In genomic region chr17:79074650-79075432, GRCh38 we compare ENCODE assay signal across 8 cellular contexts. TPM values are rescaled to one million over a fixed set of nuclear protein-coding genes. Genes with fewer than 3 reads are reported as not detected.
DNase-seq lines count a peak whose midpoint lies in the region; TF ChIP-seq lines count a peak whose summit lies in the region.

A gene with protein sequence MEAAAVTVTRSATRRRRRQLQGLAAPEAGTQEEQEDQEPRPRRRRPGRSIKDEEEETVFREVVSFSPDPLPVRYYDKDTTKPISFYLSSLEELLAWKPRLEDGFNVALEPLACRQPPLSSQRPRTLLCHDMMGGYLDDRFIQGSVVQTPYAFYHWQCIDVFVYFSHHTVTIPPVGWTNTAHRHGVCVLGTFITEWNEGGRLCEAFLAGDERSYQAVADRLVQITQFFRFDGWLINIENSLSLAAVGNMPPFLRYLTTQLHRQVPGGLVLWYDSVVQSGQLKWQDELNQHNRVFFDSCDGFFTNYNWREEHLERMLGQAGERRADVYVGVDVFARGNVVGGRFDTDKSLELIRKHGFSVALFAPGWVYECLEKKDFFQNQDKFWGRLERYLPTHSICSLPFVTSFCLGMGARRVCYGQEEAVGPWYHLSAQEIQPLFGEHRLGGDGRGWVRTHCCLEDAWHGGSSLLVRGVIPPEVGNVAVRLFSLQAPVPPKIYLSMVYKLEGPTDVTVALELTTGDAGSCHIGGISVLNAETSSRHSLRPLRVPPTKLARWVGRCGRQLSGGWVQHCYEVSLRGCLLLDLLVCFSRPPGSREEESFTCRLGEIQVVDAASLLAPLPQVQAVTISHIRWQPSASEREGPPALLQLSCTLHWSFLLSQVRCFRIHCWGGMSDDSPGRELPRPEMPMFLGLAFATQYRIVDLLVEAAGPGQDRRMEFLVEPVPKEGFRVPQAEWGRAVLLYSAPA (plus strand): TSS chr17:79074824. CDS start chr17:79074945, 121 bp downstream.

- intact Hi-C loops in activated naive CD4-positive, alpha-beta T cell treated with anti-CD3 and anti-CD28 coated beads for 36 hours (cut with micrococcal nuclease): no loop called here

- H3K9ac ChIP-seq in subcutaneous abdominal adipose tissue (ENCODE audit: low read length in 5 of 5): peak within 1 kb of the TSS; percentile 57 to 86 (median 75)

- DNase-seq in GDM1 (lab: John Stamatoyannopoulos, UW) (peak; percentile 92), HEK293T (ENCODE audit: extremely low spot score) (peak; percentile 99), NAMALWA (ENCODE audit: low spot score) (peak; percentile 86), SK-N-DZ (ENCODE audit: low spot score) (peak; percentile 93), germinal center (ENCODE audit: low spot score) (peak; percentile 97)
- peak; percentile 90 for DNase-seq in activated naive CD4-positive, alpha-beta T cell treated with anti-CD3 and anti-CD28 coated beads for 36 hours

- H3K4me1 Mint-ChIP-seq in activated naive CD4-positive, alpha-beta T cell treated with anti-CD3 and anti-CD28 coated beads for 36 hours (ENCODE audit: low read depth): peaks cover 19% of the 10 kb centered on the region

- H3K4me1 ChIP-seq in neutrophil (ENCODE audit: control insufficient read depth in 1 of 2, insufficient read depth in 1 of 2, low read depth in 1 of 2, low read length in 1 of 2) (peaks cover 8 to 18% of the 10 kb centered on the region in 2 experiments), subcutaneous abdominal adipose tissue (ENCODE audit: control insufficient read depth in 5 of 5, insufficient read depth in 5 of 5, low read length in 5 of 5) (peaks cover 5 to 26% (median 24%) of the 10 kb centered on the region in 5 donors)

- H3K27ac ChIP-seq in neutrophil (peak within 1 kb of the TSS; percentile 65), subcutaneous abdominal adipose tissue (ENCODE audit: low read depth, low read length) (peak within 1 kb of the TSS; percentile 79)

- H3K9me3 ChIP-seq in neutrophil (no peaks in the 10 kb centered on the region), subcutaneous abdominal adipose tissue (ENCODE audit: control insufficient read depth in 5 of 5, low read length in 5 of 5) (no peaks in the 10 kb centered on the region)

- no peaks in the 10 kb centered on the region for H3K9me3 Mint-ChIP-seq in activated naive CD4-positive, alpha-beta T cell treated with anti-CD3 and anti-CD28 coated beads for 36 hours

- peak; percentile 61 for TF ChIP-seq CTCF in neutrophil (IDR thresholded peaks at IDR 0.05)

- H3K27ac Mint-ChIP-seq in activated naive CD4-positive, alpha-beta T cell treated with anti-CD3 and anti-CD28 coated beads for 36 hours: peak within 1 kb of the TSS; percentile 76

- H3K36me3 Mint-ChIP-seq in activated naive CD4-positive, alpha-beta T cell treated with anti-CD3 and anti-CD28 coated beads for 36 hours (ENCODE audit: low read depth): peaks cover 3% of the 10 kb centered on the region

- H3K27me3 ChIP-seq in neutrophil (peaks cover 16% of the 10 kb centered on the region), subcutaneous abdominal adipose tissue (ENCODE audit: control insufficient read depth in 5 of 5, insufficient read depth in 4 of 5, low read length in 5 of 5) (no peaks in the 10 kb centered on the region)

- no peaks in the 10 kb centered on the region for H3K27me3 Mint-ChIP-seq in activated naive CD4-positive, alpha-beta T cell treated with anti-CD3 and anti-CD28 coated beads for 36 hours (ENCODE audit: low read depth)

- POLR2A ChIA-PET in HEK293T (lab: Yijun Ruan, JAX): interaction anchor here (0.7 to 1.6 kb wide), 10 partner anchors 10 to 318 kb away, joined by 3 to 7 read pairs (median 3); no protein-coding TSS in a partner anchor

- H3K4me3 ChIP-seq in neutrophil (ENCODE audit: low read depth in 1 of 2, low read length in 1 of 2): peak within 1 kb of the TSS; percentile 71 to 73
- H3K4me3 ChIP-seq in subcutaneous abdominal adipose tissue (ENCODE audit: low read depth in 1 of 5, low read length in 5 of 5): peak within 1 kb of the TSS; percentile 63 to 81 (median 73)

- CTCF ChIA-PET in HEK293T (lab: Yijun Ruan, JAX): interaction anchor here (0.7 to 1.4 kb wide), 4 partner anchors 10 to 319 kb away, joined by 3 to 7 read pairs (median 4); no protein-coding TSS in a partner anchor
- CTCF ChIA-PET in activated naive CD4-positive, alpha-beta T cell treated with anti-CD3 and anti-CD28 coated beads for 36 hours (lab: Charles Lee): interaction anchor here (1.3 to 1.8 kb wide), 3 partner anchors 8 to 13 kb away, joined by 4 to 7 read pairs (median 5); no protein-coding TSS in a partner anchor

- peak within 1 kb of the TSS; percentile 88 for H3K4me3 Mint-ChIP-seq in activated naive CD4-positive, alpha-beta T cell treated with anti-CD3 and anti-CD28 coated beads for 36 hours

- H3K36me3 ChIP-seq in neutrophil (peaks cover 6% of the 10 kb centered on the region), subcutaneous abdominal adipose tissue (ENCODE audit: control insufficient read depth in 5 of 5, insufficient read depth in 5 of 5, low read length in 5 of 5) (peaks cover 0 to 24% (median 18%) of the 10 kb centered on the region in 5 donors)

TF ChIP-seq in HEK293T, 16 proteins besides CTCF, POLR2A, EP300 and RAD21:
- no peak for TF ChIP-seq NFRKB (IDR thresholded peaks at IDR 0.05)
- TF ChIP-seq LEF1 (IDR thresholded peaks at IDR 0.05; ENCODE audit: borderline replicate concordance): peak; percentile 69; the same call in 1 of the 2 replicates
- TF ChIP-seq PKNOX1 (IDR thresholded peaks at IDR 0.05): peak; percentile 42
- TF ChIP-seq CTBP1 (IDR thresholded peaks at IDR 0.05; ENCODE audit: borderline replicate concordance): no peak

RNA-seq across cellular contexts. Expression of the gene that starts here (rescaled TPM):
- polyA plus RNA-seq in SK-N-DZ (2014; cell fraction: cytosol; rRNA removed): 8.2 and 10.9 TPM in 2 replicates
- 146 and 181 TPM in 2 replicates for polyA plus RNA-seq in SK-N-DZ (2014; cell fraction: nucleus; rRNA removed)
- total RNA-seq in activated naive CD4-positive, alpha-beta T cell treated with anti-CD3 and anti-CD28 coated beads for 36 hours: 10 to 100 TPM; 49.5 to 51.2 TPM

Comparison
In these comparisons a context has a peak if more than half of its experiments do, and no peak if none do; other contexts are left out.
1. Peak in every context shown above with its lines: DNase-seq, H3K4me3 ChIP-seq and H3K27ac ChIP-seq.